1 cellular context compared by ENCODE assay signal in genomic region chr11:66686100-66686785, GRCh38.
A peak's percentile ranks its signal among the peaks of the same experiment; 100 is the strongest.
TF ChIP-seq lines count a peak whose summit lies in the region.

No MANE protein-coding gene starts in this region.

TF ChIP-seq in K562, 482 proteins besides CTCF, POLR2A, EP300 and RAD21:
- TF ChIP-seq MAFK (IDR thresholded peaks at IDR 0.05; ENCODE audit: low read length), result no peak
- peak; percentile 18; the same call in 1 of the 2 replicates for TF ChIP-seq RBFOX2 (IDR thresholded peaks at IDR 0.05; ENCODE audit: low read depth, low read length)
TF ChIP-seq in K562: peak in this region for 1.
